ENCODE assay signal across 13 cellular contexts in the genomic region with DNA sequence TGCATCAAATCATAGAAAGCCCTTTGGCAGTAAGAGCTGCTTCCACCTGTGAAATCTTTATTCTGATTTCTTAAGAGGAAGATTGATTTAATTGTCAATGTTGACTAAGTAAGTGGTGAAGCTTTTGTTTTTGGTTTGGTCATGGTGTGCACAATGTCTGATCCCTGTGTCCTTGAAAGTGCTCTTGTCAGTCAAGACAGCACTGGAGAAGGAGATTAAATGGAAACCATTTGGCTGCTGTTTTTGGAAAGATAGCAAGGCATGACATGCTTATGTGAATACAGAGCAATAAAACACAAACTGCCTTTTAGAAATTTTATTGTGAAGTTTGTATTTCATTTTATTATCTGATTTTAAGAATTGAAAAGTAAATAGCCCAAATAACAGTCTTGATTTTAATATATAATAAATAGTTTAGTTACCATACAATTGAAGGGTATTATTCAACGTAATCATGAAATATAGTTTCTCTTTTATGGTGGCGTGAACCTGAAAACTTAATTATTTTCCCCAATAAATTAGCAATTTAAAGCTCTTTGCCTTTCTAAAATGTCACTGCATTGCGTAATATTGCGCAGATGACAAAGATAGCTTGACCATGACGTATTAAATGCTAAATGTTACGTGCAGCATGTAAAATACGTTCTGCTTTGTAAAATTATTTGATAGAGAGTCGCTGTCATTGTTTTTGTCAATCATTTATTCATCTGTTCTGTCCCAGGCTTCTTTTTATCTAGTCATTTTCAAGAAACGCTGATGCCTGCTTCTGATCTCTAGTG.
DNase-seq lines count a peak whose midpoint lies in the region; ATAC-seq and TF ChIP-seq lines count a peak whose summit lies in the region.
"Had no signal": no experiment of that assay in that cellular context is flagged by ENCODE, and none has a peak within 500 bp of the region (broad histone marks: within the 10 kb centered on the region; RNA-seq: fewer than 3 reads in every experiment).

No MANE protein-coding gene starts in this region.

- peaks cover 16 to 33% of the 10 kb centered on the region in 2 experiments for H3K79me1 ChIP-seq in IMR-90 (ENCODE audit: low read depth in 1 of 2, low read length in 2 of 2)

- H3K27ac ChIP-seq in GM23338 (ENCODE audit: low read depth): 0 out of 2 replicates have a peak overlapping the region, but pooled peaks have one; percentile 15
- no peak overlapping the region for H3K27ac ChIP-seq in IMR-90 (ENCODE audit: insufficient read depth, low read length)
- H3K27ac ChIP-seq in VCaP: peak overlapping the region; percentile 46
- H3K27ac ChIP-seq: BLaER1 treated with 17β-estradiol and CSF1 and Interleukin-3, amounts not matched to agents 10 nM and 100 nM; GM23248 had no signal

- no peak for DNase-seq in GM23338 (ENCODE audit: low spot score)
- DNase-seq in IMR-90: no peak
- no peak for DNase-seq in neural crest cell (ENCODE audit: low read depth, low spot score)
- DNase-seq in nephron progenitor cell: no peak
- no peak for DNase-seq in UCSD-AML1 (lab: John Stamatoyannopoulos, UW; ENCODE audit: unreplicated experiment)
- DNase-seq: CD4-positive, CD25-positive, alpha-beta regulatory T cell; DMS53; GM23248; H9 had no signal

- BruUV-seq in IMR-90 (replicated peaks; lab: Mats Ljungman, UMichigan): no TSS peak

- no peaks in the 10 kb centered on the region for H3K9me1 ChIP-seq in IMR-90 (ENCODE audit: insufficient read depth, low read length)

- H2BK15ac ChIP-seq in IMR-90 (ENCODE audit: low read depth, low read length): no peak overlapping the region

- ATAC-seq in GM23338: no peak
- ATAC-seq in IMR-90 (ENCODE audit: low read depth): no peak
- no peak for ATAC-seq in HG03457 (IDR thresholded peaks at IDR 0.05; ENCODE audit: unreplicated experiment)

- H3K4me1 ChIP-seq in GM23338 (ENCODE audit: insufficient read depth) (peaks cover 62% of the 10 kb centered on the region), IMR-90 (ENCODE audit: control insufficient read depth, insufficient read depth, low read length) (no peaks in the 10 kb centered on the region)
- H3K4me1 ChIP-seq: BLaER1 treated with 17β-estradiol and CSF1 and Interleukin-3, amounts not matched to agents 10 nM and 100 nM had no signal

- no peak overlapping the region for H3K9ac ChIP-seq in IMR-90 (ENCODE audit: low read depth, low read length)
- H3K9ac ChIP-seq: BLaER1 treated with 17β-estradiol and CSF1 and Interleukin-3, amounts not matched to agents 10 nM and 100 nM; GM23248 had no signal

- TF ChIP-seq RAD21 in IMR-90 (IDR thresholded peaks at IDR 0.05; ENCODE audit: low read length): no peak

- H3K18ac ChIP-seq in IMR-90 (ENCODE audit: low read depth, low read length): no peak overlapping the region

- no peaks in the 10 kb centered on the region; the same call in 1 of the 2 replicates for H3F3A ChIP-seq in GM23338 (replicated peaks; ENCODE audit: low read depth)

- H3K4ac ChIP-seq in IMR-90 (ENCODE audit: low read depth, low read length): no peak overlapping the region

- intact Hi-C loops in IMR-90 (cut with micrococcal nuclease): loop anchor here (10.0 kb wide), 1 partner anchor 756 kb away; no protein-coding TSS in a partner anchor

- peak overlapping the region; percentile 30; the same call in 1 of the 2 replicates for H3K4me2 ChIP-seq in GM23338
- no peak overlapping the region for H3K4me2 ChIP-seq in IMR-90 (ENCODE audit: low read depth, low read length)
- H3K4me2 ChIP-seq: BLaER1 treated with 17β-estradiol and CSF1 and Interleukin-3, amounts not matched to agents 10 nM and 100 nM had no signal

- H3K14ac ChIP-seq in IMR-90 (replicated peaks; ENCODE audit: low read depth, low read length): no peak overlapping the region

- H4K5ac ChIP-seq in IMR-90 (ENCODE audit: low read depth, low read length): no peak overlapping the region

- no peak overlapping the region for H2AK5ac ChIP-seq in IMR-90 (ENCODE audit: low read depth, low read length)

- POLR2A ChIA-PET in IMR-90 (lab: Charles Lee; ENCODE audit: unreplicated experiment): no interaction called here

- no peaks in the 10 kb centered on the region for H3K27me3 ChIP-seq in GM23338 (ENCODE audit: insufficient read depth)
- no peaks in the 10 kb centered on the region for H3K27me3 ChIP-seq in IMR-90 (ENCODE audit: control insufficient read depth, insufficient read depth, low read length)
- H3K27me3 ChIP-seq: BLaER1 treated with 17β-estradiol and CSF1 and Interleukin-3, amounts not matched to agents 10 nM and 100 nM had no signal

- dilution Hi-C loops in IMR-90 (cut with HindIII; ENCODE audit: low sequenced_read_pairs, unreplicated experiment): no loop called here

- H2AFZ ChIP-seq in GM23338 (no peak overlapping the region), IMR-90 (replicated peaks; ENCODE audit: low read length, poor library complexity) (no peak overlapping the region)
- H2AFZ ChIP-seq: GM23248 had no signal

- H4K20me1 ChIP-seq in GM23338 (replicated peaks; ENCODE audit: insufficient read depth) (peaks cover 45% of the 10 kb centered on the region), IMR-90 (ENCODE audit: insufficient read depth, low read length) (no peaks in the 10 kb centered on the region; the same call in 1 of the 2 replicates)
- H4K20me1 ChIP-seq: BLaER1 treated with 17β-estradiol and CSF1 and Interleukin-3, amounts not matched to agents 10 nM and 100 nM had no signal

- H3K9me3 ChIP-seq in IMR-90 (ENCODE audit: control insufficient read depth, insufficient read depth, low read length): no peaks in the 10 kb centered on the region
- H3K9me3 ChIP-seq: BLaER1 treated with 17β-estradiol and CSF1 and Interleukin-3, amounts not matched to agents 10 nM and 100 nM had no signal

- no peak overlapping the region for H4K8ac ChIP-seq in IMR-90 (ENCODE audit: low read depth in 2 of 2, low read length in 2 of 2)

- H3K79me2 ChIP-seq in GM23338 (replicated peaks; ENCODE audit: insufficient read depth): peaks cover 99% of the 10 kb centered on the region

- in situ Hi-C loops in IMR-90 (cut with MboI; ENCODE audit: low sequenced_read_pairs): no loop called here

- TF ChIP-seq CTCF in GM23338 (conservative IDR thresholded peaks at IDR 0.05; ENCODE audit: low read depth in 2 of 2) (no peak), IMR-90 (conservative IDR thresholded peaks at IDR 0.05; ENCODE audit: low read depth, low read length) (no peak), VCaP (conservative IDR thresholded peaks at IDR 0.05) (no peak), neural crest cell (conservative IDR thresholded peaks at IDR 0.05) (no peak), nephron progenitor cell (IDR thresholded peaks at IDR 0.05) (no peak)

- CTCF ChIA-PET in IMR-90 (lab: Yijun Ruan, JAX): interaction anchor here (1.0 kb wide), 1 partner anchor 9 kb away, joined by 3 read pairs; no protein-coding TSS in a partner anchor

- H3K4me3 Mint-ChIP-seq in GM23338 (no peak overlapping the region), neural crest cell (no peak overlapping the region), nephron progenitor cell (no peak overlapping the region)
- H3K4me3 Mint-ChIP-seq: CD4-positive, CD25-positive, alpha-beta regulatory T cell; H9; IgD-negative memory B cell had no signal

- no peak overlapping the region for H2BK20ac ChIP-seq in IMR-90 (ENCODE audit: low read depth, low read length)

- H3K27ac Mint-ChIP-seq in GM23338: peak overlapping the region; percentile 51; the same call in 1 of the 2 replicates
- peak overlapping the region; percentile 31 for H3K27ac Mint-ChIP-seq in neural crest cell (ENCODE audit: unreplicated experiment)
- H3K27ac Mint-ChIP-seq in nephron progenitor cell: no peak overlapping the region
- H3K27ac Mint-ChIP-seq: CD4-positive, CD25-positive, alpha-beta regulatory T cell had no signal

- H3K36me3 Mint-ChIP-seq in GM23338 (ENCODE audit: low read depth) (peaks cover under 1% of the 10 kb centered on the region; the same call in 1 of the 3 replicates), neural crest cell (ENCODE audit: low read depth) (peaks cover 4% of the 10 kb centered on the region), nephron progenitor cell (ENCODE audit: low read depth) (peaks cover 10% of the 10 kb centered on the region)
- H3K36me3 Mint-ChIP-seq: CD4-positive, CD25-positive, alpha-beta regulatory T cell; IgD-negative memory B cell had no signal

- H2BK5ac ChIP-seq in IMR-90 (ENCODE audit: low read depth, low read length, poor library complexity, severe bottlenecking): no peak overlapping the region

- H3K27me3 Mint-ChIP-seq in GM23338 (ENCODE audit: insufficient read depth, low read depth, poor library complexity) (no peaks in the 10 kb centered on the region), neural crest cell (ENCODE audit: low read depth) (no peaks in the 10 kb centered on the region), nephron progenitor cell (ENCODE audit: low read depth, poor library complexity) (no peaks in the 10 kb centered on the region)
- H3K27me3 Mint-ChIP-seq: CD4-positive, CD25-positive, alpha-beta regulatory T cell; IgD-negative memory B cell had no signal

- no peak overlapping the region for H2BK120ac ChIP-seq in IMR-90 (ENCODE audit: low read depth, low read length)

- H3K23ac ChIP-seq in IMR-90 (ENCODE audit: low read depth, low read length): peak overlapping the region; percentile 8; the same call in 1 of the 2 replicates

- TF ChIP-seq POLR2A in IMR-90 (IDR thresholded peaks at IDR 0.05; ENCODE audit: low read depth, low read length): no peak

- H3K9me3 Mint-ChIP-seq in GM23338: no peaks in the 10 kb centered on the region
- H3K9me3 Mint-ChIP-seq in neural crest cell: no peaks in the 10 kb centered on the region
- H3K9me3 Mint-ChIP-seq in nephron progenitor cell: peaks cover 10% of the 10 kb centered on the region
- H3K9me3 Mint-ChIP-seq: H9 had no signal

- H3K4me1 Mint-ChIP-seq in GM23338 (peaks cover 55% of the 10 kb centered on the region), neural crest cell (peaks cover 16% of the 10 kb centered on the region), nephron progenitor cell (peaks cover 12% of the 10 kb centered on the region)
- H3K4me1 Mint-ChIP-seq: CD4-positive, CD25-positive, alpha-beta regulatory T cell; IgD-negative memory B cell had no signal

- no peak overlapping the region for H3K4me3 ChIP-seq in GM23338
- H3K4me3 ChIP-seq in IMR-90 (ENCODE audit: insufficient read depth, low read depth, low read length): no peak overlapping the region
- H3K4me3 ChIP-seq: BLaER1 treated with 17β-estradiol and CSF1 and Interleukin-3, amounts not matched to agents 10 nM and 100 nM; GM23248 had no signal

- no peaks in the 10 kb centered on the region for H3K9me2 ChIP-seq in GM23338 (ENCODE audit: insufficient read depth)

- no peak overlapping the region for H4K91ac ChIP-seq in IMR-90 (ENCODE audit: insufficient read depth, low read depth, low read length)

- no CpG with 5 or more reads among the region's 9 CpGs for WGBS in IMR-90 (ENCODE audit: extremely low coverage in 2 of 2, insufficient read length in 1 of 2), 2 experiments

- H3K36me3 ChIP-seq in GM23338 (ENCODE audit: insufficient read depth) (no peaks in the 10 kb centered on the region), IMR-90 (ENCODE audit: control insufficient read depth, insufficient read depth, low read length) (no peaks in the 10 kb centered on the region)
- H3K36me3 ChIP-seq: BLaER1 treated with 17β-estradiol and CSF1 and Interleukin-3, amounts not matched to agents 10 nM and 100 nM had no signal

- no peak overlapping the region for H2AK9ac ChIP-seq in IMR-90 (replicated peaks; ENCODE audit: low read depth, low read length, poor library complexity)

- H3K56ac ChIP-seq in IMR-90 (ENCODE audit: extremely low read depth, insufficient read depth, low read length): no peak overlapping the region
